20 cellular contexts compared by ENCODE assay signal in genomic region chr3:127740136-127740915, GRCh38.
DNase-seq lines count a peak whose midpoint lies in the region; ATAC-seq and TF ChIP-seq lines count a peak whose summit lies in the region.
"Had no signal": no experiment of that assay in that cellular context is flagged by ENCODE, and none has a peak within 500 bp of the region (broad histone marks: within the 10 kb centered on the region; RNA-seq: fewer than 3 reads in every experiment).

No MANE protein-coding gene starts in this region.

- H3K27ac Mint-ChIP-seq in HFFc6 = peak overlapping the region; percentile 67
- peak overlapping the region; percentile 81 for H3K27ac Mint-ChIP-seq in stimulated activated naive B cell treated with anti-CD40 and anti-IgM and Interleukin-4, amounts not matched to agents 10 μg/mL and 1 μg/mL and 100 μg/mL, for 72 hours
- H3K27ac Mint-ChIP-seq: memory B cell had no signal

- no peak overlapping the region for H3K4me3 Mint-ChIP-seq in HFFc6
- H3K4me3 Mint-ChIP-seq in stimulated activated naive B cell treated with anti-CD40 and anti-IgM and Interleukin-4, amounts not matched to agents 10 μg/mL and 1 μg/mL and 100 μg/mL, for 72 hours = no peak overlapping the region
- H3K4me3 Mint-ChIP-seq: brain; CD4-positive, alpha-beta memory T cell; memory B cell; naive thymus-derived CD8-positive, alpha-beta T cell had no signal

- H3K9me3 Mint-ChIP-seq in HFFc6 = no peaks in the 10 kb centered on the region
- no peaks in the 10 kb centered on the region for H3K9me3 Mint-ChIP-seq in stimulated activated naive B cell treated with anti-CD40 and anti-IgM and Interleukin-4, amounts not matched to agents 10 μg/mL and 1 μg/mL and 100 μg/mL, for 72 hours
- H3K9me3 Mint-ChIP-seq: CD4-positive, alpha-beta memory T cell; memory B cell; naive thymus-derived CD8-positive, alpha-beta T cell had no signal

- H3K4me3 ChIP-seq in astrocyte of the spinal cord (ENCODE audit: low read depth, low read length) = no peak overlapping the region
- no peak overlapping the region for H3K4me3 ChIP-seq in heart right ventricle
- H3K4me3 ChIP-seq: GM23248, upper lobe of right lung had no signal

- peak overlapping the region; percentile 64 to 94 (median 84) for H3K27ac ChIP-seq in heart right ventricle
- H3K27ac ChIP-seq: GM23248, upper lobe of right lung had no signal

- intact Hi-C loops in heart right ventricle (cut with DNase I) = no loop called here

- peaks cover 77% of the 10 kb centered on the region for H3K4me1 Mint-ChIP-seq in HFFc6 (ENCODE audit: low read depth)
- H3K4me1 Mint-ChIP-seq in stimulated activated naive B cell treated with anti-CD40 and anti-IgM and Interleukin-4, amounts not matched to agents 10 μg/mL and 1 μg/mL and 100 μg/mL, for 72 hours = peaks cover 17 to 33% of the 10 kb centered on the region in 2 donors

- H3K27me3 Mint-ChIP-seq in HFFc6 (ENCODE audit: insufficient read depth) = peaks cover 5% of the 10 kb centered on the region; the same call in 1 of the 2 replicates
- peaks cover 0 to 8% of the 10 kb centered on the region in 2 donors for H3K27me3 Mint-ChIP-seq in stimulated activated naive B cell treated with anti-CD40 and anti-IgM and Interleukin-4, amounts not matched to agents 10 μg/mL and 1 μg/mL and 100 μg/mL, for 72 hours
- H3K27me3 Mint-ChIP-seq: brain, memory B cell had no signal

- 58 to 74% methylated on average over 20 of the region's 20 CpGs for WGBS in heart right ventricle, 2 donors

- H3K9me3 ChIP-seq in heart right ventricle = no peaks in the 10 kb centered on the region
- H3K9me3 ChIP-seq: upper lobe of right lung had no signal

- no peak for TF ChIP-seq CTCF in HFFc6 (IDR thresholded peaks at IDR 0.05)
- TF ChIP-seq CTCF in astrocyte of the spinal cord (IDR thresholded peaks at IDR 0.05; ENCODE audit: low read depth, low read length) = no peak
- no peak for TF ChIP-seq CTCF in heart right ventricle (IDR thresholded peaks at IDR 0.05)

- peaks cover 29 to 100% (median 93%) of the 10 kb centered on the region in 9 donors for H3K4me1 ChIP-seq in heart right ventricle

- DNase-seq in HFFc6 (no peak), astrocyte of the spinal cord (ENCODE audit: low read depth, low spot score) (peak; percentile 76), heart right ventricle (peak in 1 of 2 donors; percentile 64), GM19240 (ENCODE audit: insufficient read length, low spot score) (no peak), KG1 (lab: John Stamatoyannopoulos, UW) (no peak)
- no peak for DNase-seq in stimulated activated naive B cell treated with anti-CD40 and anti-IgM and Interleukin-4, amounts not matched to agents 10 μg/mL and 1 μg/mL and 100 μg/mL, for 72 hours
- DNase-seq in stimulated activated CD4-positive, alpha-beta T cell treated with anti-CD3 and anti-CD28 coated beads, Interleukin-4, amount 100 ng/mL, for 1 hour = no peak
- DNase-seq in activated CD4-positive, alpha-beta T cell treated with anti-CD3 and anti-CD28 coated beads for 4 hours = no peak
- DNase-seq: activated CD4-positive, alpha-beta T cell treated with anti-CD3 and anti-CD28 coated beads, Interleukin-2, amount 50 U/mL, for 1 hour; activated naive CD4-positive, alpha-beta T cell treated with anti-CD3 and anti-CD28 coated beads, Interleukin-2, amount 50 U/mL, for 16 hours; CD4-positive, alpha-beta memory T cell; DMS53; GM23248; MM.1S; naive thymus-derived CD8-positive, alpha-beta T cell; upper lobe of right lung had no signal

- H3K36me3 Mint-ChIP-seq in HFFc6 (ENCODE audit: low read depth) = 0 out of 2 replicates have a peak, but pooled peaks cover 15% of the 10 kb centered on the region
- H3K36me3 Mint-ChIP-seq in stimulated activated naive B cell treated with anti-CD40 and anti-IgM and Interleukin-4, amounts not matched to agents 10 μg/mL and 1 μg/mL and 100 μg/mL, for 72 hours = peaks cover 11 to 20% of the 10 kb centered on the region in 2 donors
- H3K36me3 Mint-ChIP-seq: brain; CD4-positive, alpha-beta memory T cell; memory B cell; naive thymus-derived CD8-positive, alpha-beta T cell had no signal

- peak; percentile 32 to 81 (median 66) for ATAC-seq in heart right ventricle
- no peak for ATAC-seq in stimulated activated naive B cell treated with anti-CD40 and anti-IgM and Interleukin-4, amounts not matched to agents 10 μg/mL and 1 μg/mL and 100 μg/mL, for 72 hours (replicated peaks)
- ATAC-seq: esophagus mucosa; naive thymus-derived CD8-positive, alpha-beta T cell; Panc1; upper lobe of right lung had no signal

- peaks cover 0 to 4% (median 0%) of the 10 kb centered on the region in 9 donors for H3K36me3 ChIP-seq in heart right ventricle
- H3K36me3 ChIP-seq: upper lobe of right lung had no signal

- in situ Hi-C loops in astrocyte of the spinal cord (cut with HindIII; ENCODE audit: low sequenced_read_pairs) = no loop called here

- H3K27me3 ChIP-seq in heart right ventricle = no peaks in the 10 kb centered on the region
- H3K27me3 ChIP-seq: upper lobe of right lung had no signal

Comparison
In these comparisons a context has a peak if more than half of its experiments do, and no peak if none do; other contexts are left out.
1. ATAC-seq: peak in heart right ventricle (8 of 8); none in stimulated activated naive B cell treated with anti-CD40 and anti-IgM and Interleukin-4, amounts not matched to agents 10 μg/mL and 1 μg/mL and 100 μg/mL, for 72 hours (0 of 2).